9 cellular contexts compared by ENCODE assay signal in the genomic region with DNA sequence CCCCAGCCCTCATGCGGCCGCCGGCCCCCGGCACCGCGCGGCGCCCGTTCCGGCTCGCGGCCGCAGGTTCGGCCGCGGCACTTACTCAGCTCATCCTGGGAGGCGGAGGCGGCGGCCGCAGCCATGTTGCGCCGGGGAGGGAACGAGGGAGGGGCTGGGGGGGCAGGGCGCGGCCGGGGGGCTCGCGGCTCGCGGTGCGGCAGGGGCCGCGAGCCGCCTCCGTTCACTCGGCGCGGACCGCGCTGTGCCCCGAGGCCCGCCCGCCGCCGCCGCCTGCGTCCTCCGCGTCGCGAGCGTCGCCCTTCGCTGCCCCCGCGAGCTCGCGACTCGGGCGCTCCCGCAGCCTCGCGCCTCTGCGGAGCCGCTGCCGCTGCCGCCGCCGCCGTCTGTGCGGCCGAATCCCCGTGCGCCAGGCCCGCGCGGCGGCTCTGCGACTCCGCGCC. TPM values are rescaled to one million over a fixed set of nuclear protein-coding genes. Genes with fewer than 3 reads are reported as not detected.
DNase-seq lines count a peak whose midpoint lies in the region; ATAC-seq, FAIRE-seq and TF ChIP-seq lines count a peak whose summit lies in the region.
"Had no signal": no experiment of that assay in that cellular context is flagged by ENCODE, and none has a peak within 500 bp of the region (broad histone marks: within the 10 kb centered on the region; RNA-seq: fewer than 3 reads in every experiment).

No MANE protein-coding gene starts in this region.

- H3K27ac Mint-ChIP-seq in nephron progenitor cell: no peak overlapping the region

- TF ChIP-seq CTCF in SK-N-SH (IDR thresholded peaks at IDR 0.05): no peak
- TF ChIP-seq CTCF in HFF-Myc (IDR thresholded peaks at IDR 0.05; ENCODE audit: low read depth, low read length, missing control alignments): no peak
- TF ChIP-seq CTCF in heart left ventricle (IDR thresholded peaks at IDR 0.05): no peak
- TF ChIP-seq CTCF in nephron progenitor cell (IDR thresholded peaks at IDR 0.05): no peak

- H4K20me1 ChIP-seq in SK-N-SH (ENCODE audit: insufficient read depth): peaks cover 37% of the 10 kb centered on the region

- TF ChIP-seq RAD21 in SK-N-SH (IDR thresholded peaks at IDR 0.05; ENCODE audit: low read length): no peak

- peaks cover 32% of the 10 kb centered on the region for H3K4me1 Mint-ChIP-seq in nephron progenitor cell

- TF ChIP-seq EP300 in SK-N-SH (IDR thresholded peaks at IDR 0.05; ENCODE audit: borderline replicate concordance in 1 of 2, low read depth in 1 of 2, low read length in 1 of 2): no peak

- H3K4me3 Mint-ChIP-seq in nephron progenitor cell: no peak overlapping the region

- ATAC-seq in SK-N-SH treated with all-trans-retinoic acid at 6 μM for 48 hours (no peak), heart left ventricle (peak in 1 of 4 donors; percentile 2)

- no peak overlapping the region for H2AFZ ChIP-seq in SK-N-SH (ENCODE audit: low read depth)

- no peaks in the 10 kb centered on the region for H3K9me3 Mint-ChIP-seq in nephron progenitor cell
- H3K9me3 Mint-ChIP-seq: stimulated activated naive CD8-positive, alpha-beta T cell treated with anti-CD3 and anti-CD28 coated beads, Interleukin-15, Interleukin-2, amounts not matched to agents 100 ng/mL and 50 ng/mL, for 24 hours had no signal

- H3K27me3 Mint-ChIP-seq in nephron progenitor cell (ENCODE audit: low read depth, poor library complexity): peaks cover 3% of the 10 kb centered on the region

- H3K4me2 ChIP-seq in SK-N-SH: no peak overlapping the region

- H3K4me3 ChIP-seq in SK-N-SH (ENCODE audit: low read depth in 2 of 2, low read length in 1 of 2) (peak overlapping the region; percentile 81 to 88; a peak in 3 of 4 replicates), HFF-Myc (replicated peaks; ENCODE audit: low read depth, low read length) (peak overlapping the region; percentile 75), heart left ventricle (peak overlapping the region; percentile 69 to 98 (median 94)), small intestine (ENCODE audit: low read depth in 1 of 2, low read length in 2 of 2) (peak overlapping the region; percentile 94 to 98)

- peaks cover 9% of the 10 kb centered on the region for H3F3A ChIP-seq in SK-N-SH (replicated peaks; ENCODE audit: insufficient read depth)

- H3K27ac ChIP-seq in SK-N-SH (ENCODE audit: low read depth in 2 of 2, low read length in 1 of 2): peak overlapping the region; percentile 37 to 87; a peak in 3 of 4 replicates
- peak overlapping the region; percentile 92 to 99 (median 98) for H3K27ac ChIP-seq in heart left ventricle
- peak overlapping the region; percentile 84 to 100 for H3K27ac ChIP-seq in small intestine (ENCODE audit: low read depth in 1 of 2, low read length in 1 of 2)

- H3K27me3 ChIP-seq in SK-N-SH (ENCODE audit: insufficient read depth) (no peaks in the 10 kb centered on the region), heart left ventricle (no peaks in the 10 kb centered on the region), small intestine (ENCODE audit: control insufficient read depth in 2 of 2, insufficient read depth in 2 of 2, low read length in 2 of 2) (no peaks in the 10 kb centered on the region)

- DNase-seq in SK-N-SH (peak; percentile 91), HFF-Myc (ENCODE audit: extremely low read depth, low read depth) (no peak), NCI-H2171 (lab: John Stamatoyannopoulos, UW) (peak; percentile 35), heart left ventricle (peak in 2 of 5 donors; percentile 60 to 77), small intestine (peak; percentile 42), nephron progenitor cell (no peak)
- DNase-seq in activated effector memory CD4-positive, alpha-beta T cell treated with Interleukin-2 at 50 U/mL for 16 hours: peak; percentile 36

- H3K79me2 ChIP-seq in SK-N-SH (ENCODE audit: insufficient read depth): peaks cover 46% of the 10 kb centered on the region

- H3K9me2 ChIP-seq in SK-N-SH: no peaks in the 10 kb centered on the region

- FAIRE-seq in small intestine (lab: Jason Lieb, UNC): no peak

- WGBS in SK-N-SH (ENCODE audit: low lambda C conversion rate): 0% methylated on average over 4 of the region's 81 CpGs
- WGBS in heart left ventricle, 4 donors: 0 to 1% (median 0%) methylated on average over 9 to 81 of the region's 81 CpGs
- 0% methylated on average over 28 to 81 of the region's 81 CpGs for WGBS in small intestine, 3 donors

- no peak for TF ChIP-seq POLR2A in heart left ventricle (IDR thresholded peaks at IDR 0.05)

- intact Hi-C loops in heart left ventricle (cut with DNase I): loop anchor here in 1 of 10 donors (2.0 to 5.0 kb wide), 2 partner anchors 41 to 119 kb away; a partner anchor contains a TSS

- no peaks in the 10 kb centered on the region for H3K36me3 ChIP-seq in SK-N-SH (replicated peaks in 1 of 2; ENCODE audit: control insufficient read depth in 1 of 2, insufficient read depth in 2 of 2, low read length in 1 of 2)
- no peaks in the 10 kb centered on the region for H3K36me3 ChIP-seq in heart left ventricle
- H3K36me3 ChIP-seq in small intestine (ENCODE audit: control insufficient read depth in 2 of 2, insufficient read depth in 2 of 2, low read length in 2 of 2): no peaks in the 10 kb centered on the region

- H3K36me3 Mint-ChIP-seq in nephron progenitor cell (ENCODE audit: low read depth): peaks cover 7% of the 10 kb centered on the region

- H3K4me1 ChIP-seq in SK-N-SH (ENCODE audit: control insufficient read depth in 1 of 2, insufficient read depth in 2 of 2, low read depth in 1 of 2, low read length in 1 of 2) (peaks cover 5 to 6% of the 10 kb centered on the region in 2 experiments; a peak in 3 of 4 replicates), heart left ventricle (peaks cover 0 to 34% (median 19%) of the 10 kb centered on the region in 12 donors), small intestine (ENCODE audit: control insufficient read depth in 2 of 2, insufficient read depth in 1 of 2, low read depth in 1 of 2, low read length in 1 of 2) (peaks cover 2 to 5% of the 10 kb centered on the region in 2 donors)

- POLR2A ChIA-PET in SK-N-SH (lab: Yijun Ruan, JAX): interaction anchor here (0.8 to 1.7 kb wide), 3 partner anchors 9 to 41 kb away, joined by 3 to 7 read pairs (median 3); a partner anchor contains a TSS

- no peak overlapping the region; the same call in 1 of the 2 replicates for H3K9ac ChIP-seq in SK-N-SH

- CTCF ChIA-PET in SK-N-SH (lab: Yijun Ruan, JAX): interaction anchor here (0.6 to 1.0 kb wide), 2 partner anchors 17 to 22 kb away, joined by 3 read pairs; no protein-coding TSS in a partner anchor

- H3K9me3 ChIP-seq in SK-N-SH (no peaks in the 10 kb centered on the region), heart left ventricle (no peaks in the 10 kb centered on the region), small intestine (ENCODE audit: control insufficient read depth, low read depth) (no peaks in the 10 kb centered on the region)

TF ChIP-seq in SK-N-SH, 30 proteins besides CTCF, POLR2A, EP300 and RAD21 (continues in another document):
- TF ChIP-seq FOXJ3 (CRISPR knock-in tag; IDR thresholded peaks at IDR 0.05): no peak

TF ChIP-seq in SK-N-SH treated with all-trans-retinoic acid at 6 μM for 48 hours, 23 proteins besides CTCF, POLR2A, EP300 and RAD21 (continues in another document):
- TF ChIP-seq, protein P1, sequence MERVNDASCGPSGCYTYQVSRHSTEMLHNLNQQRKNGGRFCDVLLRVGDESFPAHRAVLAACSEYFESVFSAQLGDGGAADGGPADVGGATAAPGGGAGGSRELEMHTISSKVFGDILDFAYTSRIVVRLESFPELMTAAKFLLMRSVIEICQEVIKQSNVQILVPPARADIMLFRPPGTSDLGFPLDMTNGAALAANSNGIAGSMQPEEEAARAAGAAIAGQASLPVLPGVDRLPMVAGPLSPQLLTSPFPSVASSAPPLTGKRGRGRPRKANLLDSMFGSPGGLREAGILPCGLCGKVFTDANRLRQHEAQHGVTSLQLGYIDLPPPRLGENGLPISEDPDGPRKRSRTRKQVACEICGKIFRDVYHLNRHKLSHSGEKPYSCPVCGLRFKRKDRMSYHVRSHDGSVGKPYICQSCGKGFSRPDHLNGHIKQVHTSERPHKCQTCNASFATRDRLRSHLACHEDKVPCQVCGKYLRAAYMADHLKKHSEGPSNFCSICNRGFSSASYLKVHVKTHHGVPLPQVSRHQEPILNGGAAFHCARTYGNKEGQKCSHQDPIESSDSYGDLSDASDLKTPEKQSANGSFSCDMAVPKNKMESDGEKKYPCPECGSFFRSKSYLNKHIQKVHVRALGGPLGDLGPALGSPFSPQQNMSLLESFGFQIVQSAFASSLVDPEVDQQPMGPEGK (CRISPR knock-in tag; IDR thresholded peaks at IDR 0.05; ENCODE audit: borderline replicate concordance): no peak
- no peak for TF ChIP-seq PPARA (CRISPR knock-in tag; IDR thresholded peaks at IDR 0.05; ENCODE audit: borderline replicate concordance)
- TF ChIP-seq ZFP3 (CRISPR knock-in tag; IDR thresholded peaks at IDR 0.05): no peak
- TF ChIP-seq TCF4 (CRISPR knock-in tag; IDR thresholded peaks at IDR 0.05; ENCODE audit: borderline replicate concordance): no peak
- TF ChIP-seq ESRRG (CRISPR knock-in tag; IDR thresholded peaks at IDR 0.05): no peak
- no peak for TF ChIP-seq CSDC2 (CRISPR knock-in tag; IDR thresholded peaks at IDR 0.05)
- no peak for TF ChIP-seq TOX (CRISPR knock-in tag; IDR thresholded peaks at IDR 0.05; ENCODE audit: borderline replicate concordance)
- TF ChIP-seq RARB (CRISPR knock-in tag; IDR thresholded peaks at IDR 0.05): no peak
- TF ChIP-seq, protein P2, sequence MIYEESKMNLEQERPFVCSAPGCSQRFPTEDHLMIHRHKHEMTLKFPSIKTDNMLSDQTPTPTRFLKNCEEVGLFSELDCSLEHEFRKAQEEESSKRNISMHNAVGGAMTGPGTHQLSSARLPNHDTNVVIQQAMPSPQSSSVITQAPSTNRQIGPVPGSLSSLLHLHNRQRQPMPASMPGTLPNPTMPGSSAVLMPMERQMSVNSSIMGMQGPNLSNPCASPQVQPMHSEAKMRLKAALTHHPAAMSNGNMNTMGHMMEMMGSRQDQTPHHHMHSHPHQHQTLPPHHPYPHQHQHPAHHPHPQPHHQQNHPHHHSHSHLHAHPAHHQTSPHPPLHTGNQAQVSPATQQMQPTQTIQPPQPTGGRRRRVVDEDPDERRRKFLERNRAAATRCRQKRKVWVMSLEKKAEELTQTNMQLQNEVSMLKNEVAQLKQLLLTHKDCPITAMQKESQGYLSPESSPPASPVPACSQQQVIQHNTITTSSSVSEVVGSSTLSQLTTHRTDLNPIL (CRISPR knock-in tag; IDR thresholded peaks at IDR 0.05; ENCODE audit: low read depth): no peak

RNA-seq across cellular contexts. Expression of a gene that starts 0.7 kb away (rescaled TPM):
- polyA plus RNA-seq in SK-N-SH (2012; rRNA removed) (17.9 and 18.8 TPM in 2 replicates), heart left ventricle (10 to 100 TPM; 28.9 to 43.3 TPM), small intestine (10 to 100 TPM; 24.0 to 27.0 (median 25.3) TPM)
- 13.4 and 14.8 TPM in 2 replicates for polyA plus RNA-seq in SK-N-SH (2012; cell fraction: cytosol; rRNA removed)
- polyA plus RNA-seq in SK-N-SH (2012; cell fraction: nucleus; rRNA removed): 30.7 and 53.7 TPM in 2 replicates
- total RNA-seq in heart left ventricle: 100 to 1,000 TPM in 7 of 9 donors, 10 to 100 TPM in 2; 73.2 to 116 (median 103) TPM

RNA-seq across cellular contexts. Expression of a gene that starts 41.5 kb away (rescaled TPM):
- polyA plus RNA-seq in SK-N-SH (2012; rRNA removed) (0.53 and 0.60 TPM in 2 replicates), heart left ventricle (under 1 TPM; 0.22 to 0.61 TPM), small intestine (under 1 TPM in 1 of 3 donors, not detected in 2; 0.51 TPM)
- polyA plus RNA-seq in SK-N-SH (2012; cell fraction: cytosol; rRNA removed): 0.55 and 0.67 TPM in 2 replicates
- polyA plus RNA-seq in SK-N-SH (2012; cell fraction: nucleus; rRNA removed): 0.47 and 1.0 TPM in 2 replicates
- 10 to 100 TPM in 2 of 9 donors, 1 to 10 TPM in 7; 1.4 to 13.9 (median 5.3) TPM for total RNA-seq in heart left ventricle

Comparison
In these comparisons a context has a peak if more than half of its experiments do, and no peak if none do; other contexts are left out.
1. DNase-seq: peak in SK-N-SH (single experiment), NCI-H2171 (single experiment), activated effector memory CD4-positive, alpha-beta T cell treated with Interleukin-2 at 50 U/mL for 16 hours (single experiment) and small intestine (single experiment); none in HFF-Myc (single experiment) and nephron progenitor cell (single experiment).
2. Peak in every context shown above with its lines, with median percentiles within 50 percentile points of each other: H3K27ac ChIP-seq and H3K4me3 ChIP-seq.